In the genomic region with DNA sequence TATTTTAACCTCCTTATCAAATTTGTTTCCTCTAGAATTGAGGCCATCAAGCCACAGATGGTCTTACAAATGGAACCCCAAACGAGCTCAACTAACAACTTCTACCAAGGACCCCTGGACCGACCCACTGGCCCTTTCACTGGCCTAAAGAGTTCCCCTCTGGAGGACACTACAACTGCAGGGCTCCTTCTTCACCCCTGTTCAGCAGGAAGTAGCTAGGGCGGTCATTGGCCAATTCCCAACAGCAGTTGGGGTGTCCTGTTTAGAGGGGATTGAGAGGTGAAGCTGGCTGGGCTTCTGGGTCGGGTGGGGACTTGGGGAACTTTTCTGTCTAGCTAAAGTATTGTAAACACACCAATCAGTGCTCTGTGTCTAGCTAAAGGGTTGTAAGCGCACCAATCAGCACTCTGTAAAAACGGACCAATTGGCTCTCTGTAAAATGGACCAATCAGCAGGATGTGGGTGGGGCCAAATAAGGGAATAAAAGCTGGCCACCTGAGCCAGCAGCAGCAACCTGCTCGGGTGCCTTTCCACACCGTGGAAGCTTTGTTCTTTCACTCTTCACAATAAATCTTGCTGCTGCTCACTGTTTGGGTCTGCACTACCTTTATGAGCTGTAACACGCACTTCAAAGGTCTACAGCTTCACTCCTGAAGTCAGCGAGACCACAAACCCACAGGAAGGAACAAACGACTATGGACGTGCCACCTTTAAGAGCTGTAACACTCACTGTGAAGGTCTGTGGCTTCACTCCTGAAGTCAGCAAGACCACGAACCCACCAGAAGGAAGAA, we compare ENCODE assay signal across 8 cellular contexts. TPM values are rescaled to one million over a fixed set of nuclear protein-coding genes. Genes with fewer than 3 reads are reported as not detected.
DNase-seq lines count a peak whose midpoint lies in the region; ATAC-seq lines count a peak whose summit lies in the region.
"Not testable (repeated sequence)": the region's sequence is repeated elsewhere in the genome, so short reads cannot be mapped to it uniquely, and the experiment has no call there.

No MANE protein-coding gene starts in this region.

- H3K9me3 ChIP-seq in CD4-positive, CD25-positive, alpha-beta regulatory T cell (ENCODE audit: control insufficient read depth in 2 of 2, low read length in 2 of 2), result not testable (repeated sequence)

- peak overlapping the region; percentile 51 to 84 (median 65) for H3K27ac Mint-ChIP-seq in CD4-positive, CD25-positive, alpha-beta regulatory T cell
- peak overlapping the region; percentile 76 for H3K27ac Mint-ChIP-seq in activated CD4-positive, alpha-beta T cell treated with anti-CD3 and anti-CD28 coated beads, Interleukin-2, amount 10 ng/mL, durations not matched to agents 7 days and 5 days
- H3K27ac Mint-ChIP-seq in activated naive CD4-positive, alpha-beta T cell treated with anti-CD3 and anti-CD28 coated beads for 36 hours, result peak overlapping the region; percentile 36
- peak overlapping the region; percentile 1 to 4 for H3K27ac Mint-ChIP-seq in effector memory CD8-positive, alpha-beta T cell

- H3K9me3 Mint-ChIP-seq in CD4-positive, CD25-positive, alpha-beta regulatory T cell; activated CD4-positive, alpha-beta T cell treated with anti-CD3 and anti-CD28 coated beads, Interleukin-2, amount 10 ng/mL, durations not matched to agents 7 days and 5 days; activated naive CD4-positive, alpha-beta T cell treated with anti-CD3 and anti-CD28 coated beads for 36 hours; effector memory CD8-positive, alpha-beta T cell: not testable (repeated sequence)

- H3K4me1 ChIP-seq in CD4-positive, CD25-positive, alpha-beta regulatory T cell (ENCODE audit: control insufficient read depth, insufficient read depth, low read length, poor library complexity, severe bottlenecking), result not testable (repeated sequence)

- H3K27me3 ChIP-seq in CD4-positive, CD25-positive, alpha-beta regulatory T cell (ENCODE audit: control insufficient read depth, insufficient read depth, low read length), result not testable (repeated sequence)

- ATAC-seq in CD4-positive, CD25-positive, alpha-beta regulatory T cell (ENCODE audit: low read depth in 2 of 2), result peak; percentile 53 to 55
- ATAC-seq in effector memory CD8-positive, alpha-beta T cell (replicated peaks), result peak; percentile 82

- not testable (repeated sequence) for H3K36me3 ChIP-seq in CD4-positive, CD25-positive, alpha-beta regulatory T cell (ENCODE audit: control insufficient read depth, insufficient read depth, low read length)

- H3K4me3 ChIP-seq in CD4-positive, CD25-positive, alpha-beta regulatory T cell (ENCODE audit: low read depth, low read length), result peak overlapping the region; percentile 68

- peak overlapping the region; percentile 55 for H3K27ac ChIP-seq in CD4-positive, CD25-positive, alpha-beta regulatory T cell (ENCODE audit: insufficient read depth, low read length, poor library complexity, severe bottlenecking)

- peak overlapping the region; percentile 23 to 82 (median 61) for H3K4me3 Mint-ChIP-seq in CD4-positive, CD25-positive, alpha-beta regulatory T cell
- H3K4me3 Mint-ChIP-seq in activated CD4-positive, alpha-beta T cell treated with anti-CD3 and anti-CD28 coated beads, Interleukin-2, amount 10 ng/mL, durations not matched to agents 7 days and 5 days, result peak overlapping the region; percentile 11
- H3K4me3 Mint-ChIP-seq in activated naive CD4-positive, alpha-beta T cell treated with anti-CD3 and anti-CD28 coated beads for 36 hours, result peak overlapping the region; percentile 10
- peak overlapping the region; percentile 42 to 49 for H3K4me3 Mint-ChIP-seq in effector memory CD8-positive, alpha-beta T cell

- intact Hi-C loops in activated naive CD4-positive, alpha-beta T cell treated with anti-CD3 and anti-CD28 coated beads for 36 hours (cut with micrococcal nuclease), result loop anchor here (1.0 kb wide), 1 partner anchor 31 kb away; a partner anchor contains a TSS

- peaks cover 10 to 23% (median 19%) of the 10 kb centered on the region in 4 donors for H3K4me1 Mint-ChIP-seq in CD4-positive, CD25-positive, alpha-beta regulatory T cell
- H3K4me1 Mint-ChIP-seq in activated CD4-positive, alpha-beta T cell treated with anti-CD3 and anti-CD28 coated beads, Interleukin-2, amount 10 ng/mL, durations not matched to agents 7 days and 5 days, result peaks cover 27% of the 10 kb centered on the region
- peaks cover 25% of the 10 kb centered on the region for H3K4me1 Mint-ChIP-seq in activated naive CD4-positive, alpha-beta T cell treated with anti-CD3 and anti-CD28 coated beads for 36 hours (ENCODE audit: low read depth)
- peaks cover 16% of the 10 kb centered on the region in 2 donors for H3K4me1 Mint-ChIP-seq in effector memory CD8-positive, alpha-beta T cell (ENCODE audit: low read depth in 2 of 2)

- DNase-seq in CD4-positive, CD25-positive, alpha-beta regulatory T cell, result peak; percentile 11 to 72 (median 58)
- DNase-seq in T-helper 1 cell, result peak in 4 of 5 donors; percentile 17 to 80 (median 28)
- peak; percentile 77 for DNase-seq in activated CD4-positive, alpha-beta T cell treated with anti-CD3 and anti-CD28 coated beads, Interleukin-2, amount 10 ng/mL, durations not matched to agents 7 days and 5 days
- DNase-seq in activated T-cell treated with anti-CD3 and anti-CD28 coated beads for 24 hours (ENCODE audit: low read depth), result peak; percentile 16
- DNase-seq in activated naive CD4-positive, alpha-beta T cell treated with anti-CD3 and anti-CD28 coated beads for 36 hours, result peak; percentile 69
- peak; percentile 11 to 18 (median 12) for DNase-seq in effector memory CD8-positive, alpha-beta T cell
- DNase-seq in stimulated activated CD4-positive, alpha-beta T cell treated with anti-CD3 and anti-CD28 coated beads, Interleukin-1b, Interleukin-23, amount 100 ng/mL, for 48 hours, result peak; percentile 68
- peak; percentile 50 for DNase-seq in stimulated activated CD8-positive, alpha-beta memory T cell treated with anti-CD3 and anti-CD28 coated beads, Interleukin-4, amount 100 ng/mL, for 48 hours

- not testable (repeated sequence) for H3K36me3 Mint-ChIP-seq in CD4-positive, CD25-positive, alpha-beta regulatory T cell; activated CD4-positive, alpha-beta T cell treated with anti-CD3 and anti-CD28 coated beads, Interleukin-2, amount 10 ng/mL, durations not matched to agents 7 days and 5 days (ENCODE audit: low read depth); activated naive CD4-positive, alpha-beta T cell treated with anti-CD3 and anti-CD28 coated beads for 36 hours (ENCODE audit: low read depth); effector memory CD8-positive, alpha-beta T cell (ENCODE audit: insufficient read depth)

- POLR2A ChIA-PET in activated CD4-positive, alpha-beta T cell treated with anti-CD3 and anti-CD28 coated beads, Interleukin-2, amount 10 ng/mL, durations not matched to agents 7 days and 5 days (lab: Charles Lee), result interaction anchor here (0.8 to 1.9 kb wide), 3 partner anchors 13 to 855 kb away, joined by 3 to 6 read pairs (median 4); no protein-coding TSS in a partner anchor

- H3K27me3 Mint-ChIP-seq in CD4-positive, CD25-positive, alpha-beta regulatory T cell; activated CD4-positive, alpha-beta T cell treated with anti-CD3 and anti-CD28 coated beads, Interleukin-2, amount 10 ng/mL, durations not matched to agents 7 days and 5 days; activated naive CD4-positive, alpha-beta T cell treated with anti-CD3 and anti-CD28 coated beads for 36 hours (ENCODE audit: low read depth); effector memory CD8-positive, alpha-beta T cell: not testable (repeated sequence)

- CTCF ChIA-PET in activated CD4-positive, alpha-beta T cell treated with anti-CD3 and anti-CD28 coated beads, Interleukin-2, amount 10 ng/mL, durations not matched to agents 7 days and 5 days (lab: Charles Lee), result interaction anchor here (1.1 kb wide), 1 partner anchor 10 kb away, joined by 3 read pairs; no protein-coding TSS in a partner anchor
- CTCF ChIA-PET in activated naive CD4-positive, alpha-beta T cell treated with anti-CD3 and anti-CD28 coated beads for 36 hours (lab: Charles Lee), result not testable (repeated sequence)

RNA-seq across cellular contexts. Expression of a gene that starts 30.4 kb away (rescaled TPM):
- 73.9 TPM for total RNA-seq in CD4-positive, CD25-positive, alpha-beta regulatory T cell
- polyA plus RNA-seq in CD4-positive, CD25-positive, alpha-beta regulatory T cell, result 10 to 100 TPM; 22.7 to 28.5 (median 25.8) TPM
- total RNA-seq in activated CD4-positive, alpha-beta T cell treated with anti-CD3 and anti-CD28 coated beads, Interleukin-2, amount 10 ng/mL, durations not matched to agents 7 days and 5 days, result 10 to 100 TPM; 47.0 to 56.0 TPM
- 10 to 100 TPM; 28.9 to 30.8 TPM for total RNA-seq in activated naive CD4-positive, alpha-beta T cell treated with anti-CD3 and anti-CD28 coated beads for 36 hours

Comparison
In these comparisons a context has a peak if more than half of its experiments do, and no peak if none do; other contexts are left out.
1. Peak in every context shown above with its lines: DNase-seq, ATAC-seq, H3K4me3 ChIP-seq and H3K27ac ChIP-seq.
2. DNase-seq: peak in every context shown above with its lines; median percentile 77 in activated CD4-positive, alpha-beta T cell treated with anti-CD3 and anti-CD28 coated beads, Interleukin-2, amount 10 ng/mL, durations not matched to agents 7 days and 5 days; 69 in activated naive CD4-positive, alpha-beta T cell treated with anti-CD3 and anti-CD28 coated beads for 36 hours; 68 in stimulated activated CD4-positive, alpha-beta T cell treated with anti-CD3 and anti-CD28 coated beads, Interleukin-1b, Interleukin-23, amount 100 ng/mL, for 48 hours; 58 in CD4-positive, CD25-positive, alpha-beta regulatory T cell; 50 in stimulated activated CD8-positive, alpha-beta memory T cell treated with anti-CD3 and anti-CD28 coated beads, Interleukin-4, amount 100 ng/mL, for 48 hours; 28 in T-helper 1 cell; 16 in activated T-cell treated with anti-CD3 and anti-CD28 coated beads for 24 hours; 12 in effector memory CD8-positive, alpha-beta T cell.
3. H3K27ac Mint-ChIP-seq: peak in every context shown above with its lines; median percentile 76 in activated CD4-positive, alpha-beta T cell treated with anti-CD3 and anti-CD28 coated beads, Interleukin-2, amount 10 ng/mL, durations not matched to agents 7 days and 5 days; 65 in CD4-positive, CD25-positive, alpha-beta regulatory T cell; 36 in activated naive CD4-positive, alpha-beta T cell treated with anti-CD3 and anti-CD28 coated beads for 36 hours; 2 in effector memory CD8-positive, alpha-beta T cell.
4. H3K4me3 Mint-ChIP-seq: peak in every context shown above with its lines; median percentile 61 in CD4-positive, CD25-positive, alpha-beta regulatory T cell; 46 in effector memory CD8-positive, alpha-beta T cell; 11 in activated CD4-positive, alpha-beta T cell treated with anti-CD3 and anti-CD28 coated beads, Interleukin-2, amount 10 ng/mL, durations not matched to agents 7 days and 5 days; 10 in activated naive CD4-positive, alpha-beta T cell treated with anti-CD3 and anti-CD28 coated beads for 36 hours.